In genomic region chr14:73258076-73258475, GRCh38 we compare ENCODE assay signal across 23 cellular contexts.
"Had no signal": no experiment of that assay in that cellular context is flagged by ENCODE, and none has a peak within 500 bp of the region (broad histone marks: within the 10 kb centered on the region; RNA-seq: fewer than 3 reads in every experiment).

No MANE protein-coding gene starts in this region.

- H3K4me1 Mint-ChIP-seq: activated CD4-positive, alpha-beta T cell treated with anti-CD3 and anti-CD28 coated beads, Interleukin-2, amount 10 ng/mL, durations not matched to agents 7 days and 5 days; central memory CD8-positive, alpha-beta T cell; endodermal cell; natural killer cell; stimulated activated naive B cell treated with anti-CD40 and anti-IgM and Interleukin-4, amounts not matched to agents 10 μg/mL and 1 μg/mL and 100 μg/mL, for 72 hours had no signal

- H3K36me3 Mint-ChIP-seq: activated naive CD4-positive, alpha-beta T cell treated with anti-CD3 and anti-CD28 coated beads, Interleukin-2, amount 50 U/mL, for 72 hours; natural killer cell; neural progenitor cell; stimulated activated naive B cell treated with anti-CD40 and anti-IgM and Interleukin-4, amounts not matched to agents 10 μg/mL and 1 μg/mL and 100 μg/mL, for 72 hours had no signal

- DNase-seq: activated CD4-positive, alpha-beta T cell treated with anti-CD3 and anti-CD28 coated beads, Interleukin-2, amount 10 ng/mL, durations not matched to agents 7 days and 5 days; activated CD8-positive, alpha-beta memory T cell treated with anti-CD3 and anti-CD28 coated beads for 24 hours; activated naive CD4-positive, alpha-beta T cell; activated T-cell treated with anti-CD3 and anti-CD28 coated beads, Interleukin-2, amount 50 U/mL, for 1 hour; endodermal cell; foreskin fibroblast; heart right ventricle; lower lobe of right lung; mesendoderm; natural killer cell; occipital lobe; small intestine; stimulated activated naive B cell treated with anti-CD40 and anti-IgM and Interleukin-4, amounts not matched to agents 10 μg/mL and 1 μg/mL and 100 μg/mL, for 72 hours; T-helper 1 cell; upper lobe of right lung had no signal

- H3K4me3 Mint-ChIP-seq: activated CD4-positive, alpha-beta T cell treated with anti-CD3 and anti-CD28 coated beads, Interleukin-2, amount 10 ng/mL, durations not matched to agents 7 days and 5 days; central memory CD8-positive, alpha-beta T cell; dendritic cell treated with granulocyte-macrophage colony-stimulating factor and Interleukin-4, amounts not matched to agents 40 ng/mL and 50 ng/mL, for 4 days; endodermal cell; natural killer cell; neural progenitor cell; stimulated activated naive B cell treated with anti-CD40 and anti-IgM and Interleukin-4, amounts not matched to agents 10 μg/mL and 1 μg/mL and 100 μg/mL, for 72 hours had no signal

- H3K9me3 Mint-ChIP-seq: activated CD4-positive, alpha-beta T cell treated with anti-CD3 and anti-CD28 coated beads, Interleukin-2, amount 10 ng/mL, durations not matched to agents 7 days and 5 days; activated naive CD4-positive, alpha-beta T cell treated with anti-CD3 and anti-CD28 coated beads, Interleukin-2, amount 50 U/mL, for 72 hours; central memory CD8-positive, alpha-beta T cell; dendritic cell treated with granulocyte-macrophage colony-stimulating factor and Interleukin-4, amounts not matched to agents 40 ng/mL and 50 ng/mL, for 4 days; endodermal cell; natural killer cell; neural progenitor cell; stimulated activated naive B cell treated with anti-CD40 and anti-IgM and Interleukin-4, amounts not matched to agents 10 μg/mL and 1 μg/mL and 100 μg/mL, for 72 hours had no signal

- ATAC-seq: esophagus mucosa; left lobe of liver; lower lobe of right lung; natural killer cell; psoas muscle; stimulated activated naive B cell treated with anti-CD40 and anti-IgM and Interleukin-4, amounts not matched to agents 10 μg/mL and 1 μg/mL and 100 μg/mL, for 72 hours; upper lobe of right lung had no signal

- H3K27me3 Mint-ChIP-seq: activated CD4-positive, alpha-beta T cell treated with anti-CD3 and anti-CD28 coated beads, Interleukin-2, amount 10 ng/mL, durations not matched to agents 7 days and 5 days; central memory CD8-positive, alpha-beta T cell; dendritic cell treated with granulocyte-macrophage colony-stimulating factor and Interleukin-4, amounts not matched to agents 40 ng/mL and 50 ng/mL, for 4 days; stimulated activated naive B cell treated with anti-CD40 and anti-IgM and Interleukin-4, amounts not matched to agents 10 μg/mL and 1 μg/mL and 100 μg/mL, for 72 hours had no signal

- FAIRE-seq: bronchial epithelial cell, small intestine had no signal
